In the genomic region with DNA sequence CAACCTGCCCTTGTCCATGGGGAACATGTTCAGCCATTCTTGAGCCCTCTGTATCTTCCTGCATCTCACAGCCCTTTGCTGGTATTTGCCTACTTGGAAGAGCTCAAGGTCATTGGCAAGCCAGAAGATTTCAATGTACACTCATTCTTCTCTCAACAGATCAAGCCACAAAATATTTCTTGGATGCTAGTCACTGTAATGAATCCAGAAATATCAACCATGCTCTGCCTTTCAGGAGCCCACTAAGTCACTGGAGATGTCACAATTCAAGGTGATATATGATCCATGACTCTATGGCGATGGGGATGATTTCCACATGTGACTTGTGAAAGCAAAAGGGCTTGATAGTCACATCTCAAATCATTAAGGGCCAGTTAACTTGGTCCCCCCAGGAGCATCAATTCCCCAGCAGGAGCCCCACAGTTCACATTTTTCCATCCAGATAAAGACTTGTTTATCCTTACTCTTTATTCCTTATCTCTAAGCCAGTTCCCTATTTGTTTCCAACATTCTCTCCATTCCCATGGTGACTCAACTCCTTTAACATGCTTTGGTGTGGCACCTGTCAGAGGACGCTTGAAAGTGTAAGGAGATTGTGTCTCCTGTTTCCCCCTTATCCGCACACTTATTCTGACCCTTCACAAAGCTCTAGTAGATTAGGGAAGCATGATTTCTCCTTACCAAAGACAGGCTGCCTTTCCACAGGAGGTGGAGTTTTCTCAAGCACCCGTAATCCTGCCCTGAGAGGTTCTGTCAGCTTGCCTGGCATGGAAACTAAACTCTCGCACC, we compare ENCODE assay signal across 15 cellular contexts. TPM values are rescaled to one million over a fixed set of nuclear protein-coding genes. Genes with fewer than 3 reads are reported as not detected.
DNase-seq lines count a peak whose midpoint lies in the region; ATAC-seq and TF ChIP-seq lines count a peak whose summit lies in the region.
"Had no signal": no experiment of that assay in that cellular context is flagged by ENCODE, and none has a peak within 500 bp of the region (broad histone marks: within the 10 kb centered on the region; RNA-seq: fewer than 3 reads in every experiment).

No MANE protein-coding gene starts in this region.

- H3K36me3 ChIP-seq in brain microvascular endothelial cell (replicated peaks) = peaks cover 13% of the 10 kb centered on the region
- peaks cover 0 to 2% of the 10 kb centered on the region in 2 donors for H3K36me3 ChIP-seq in lung (ENCODE audit: control insufficient read depth in 2 of 2, insufficient read depth in 2 of 2, low read length in 2 of 2)
- peaks cover 0 to 14% (median 12%) of the 10 kb centered on the region in 5 donors for H3K36me3 ChIP-seq in subcutaneous abdominal adipose tissue (ENCODE audit: control insufficient read depth in 5 of 5, insufficient read depth in 5 of 5, low read length in 5 of 5)

- TF ChIP-seq CTCF in brain microvascular endothelial cell (IDR thresholded peaks at IDR 0.05; ENCODE audit: low read depth, low read length, missing control alignments) (no peak), lung (IDR thresholded peaks at IDR 0.05; ENCODE audit: control extremely low read depth, extremely low read depth) (no peak)

- 55 to 75% methylated on average over 5 of the region's 5 CpGs for WGBS in lung, 2 donors

- no peak overlapping the region for H3K9ac ChIP-seq in subcutaneous abdominal adipose tissue (ENCODE audit: low read length in 5 of 5)

- H3K27ac ChIP-seq in brain microvascular endothelial cell = peak overlapping the region; percentile 48
- H3K27ac ChIP-seq in lung (ENCODE audit: low read depth in 1 of 2, low read length in 1 of 2) = peak overlapping the region in 1 of 2 donors; percentile 50
- H3K27ac ChIP-seq in subcutaneous abdominal adipose tissue (ENCODE audit: low read depth, low read length) = peak overlapping the region; percentile 11
- H3K27ac ChIP-seq: PC-9 had no signal

- peak; percentile 19 for ATAC-seq in lung (ENCODE audit: insufficient read depth, low FRiP score)
- ATAC-seq: stimulated activated effector memory CD8-positive, alpha-beta T cell treated with anti-CD3 and anti-CD28 coated beads, Interleukin-12 subunit alpha, Interleukin-12 subunit beta, amount 100 ng/mL, for 72 hours had no signal

- H3K4me3 ChIP-seq in brain microvascular endothelial cell (ENCODE audit: low read depth, low read length) (no peak overlapping the region), lung (no peak overlapping the region), subcutaneous abdominal adipose tissue (ENCODE audit: low read depth in 1 of 5, low read length in 5 of 5) (no peak overlapping the region)
- H3K4me3 ChIP-seq: PC-9 had no signal

- DNase-seq in GM04504 (ENCODE audit: low read depth) (peak; percentile 77), brain microvascular endothelial cell (peak; percentile 39), lung (ENCODE audit: low spot score) (no peak), inferior parietal cortex (ENCODE audit: extremely low spot score) (no peak), RPMI8226 (no peak), medulla oblongata (ENCODE audit: extremely low spot score) (no peak)
- DNase-seq in activated CD4-positive, alpha-beta T cell treated with anti-CD3 and anti-CD28 coated beads for 1 hour = no peak
- DNase-seq: activated CD4-positive, alpha-beta memory T cell treated with anti-CD3 and anti-CD28 coated beads for 36 hours; activated naive CD4-positive, alpha-beta T cell; cerebellar nuclear complex; foreskin melanocyte; NCI-H2107; PC-9 had no signal

- H3K9me3 ChIP-seq in lung (ENCODE audit: control insufficient read depth in 2 of 2, insufficient read depth in 1 of 2, low read length in 1 of 2) (no peaks in the 10 kb centered on the region), subcutaneous abdominal adipose tissue (ENCODE audit: control insufficient read depth in 5 of 5, low read length in 5 of 5) (no peaks in the 10 kb centered on the region)

- in situ Hi-C loops in brain microvascular endothelial cell (cut with HindIII; ENCODE audit: low pct_ligation_motif_present, low sequenced_read_pairs) = no loop called here

- no peaks in the 10 kb centered on the region for H3K27me3 ChIP-seq in brain microvascular endothelial cell (replicated peaks)
- H3K27me3 ChIP-seq in lung (ENCODE audit: control insufficient read depth, insufficient read depth) = no peaks in the 10 kb centered on the region
- H3K27me3 ChIP-seq in subcutaneous abdominal adipose tissue (ENCODE audit: control insufficient read depth in 5 of 5, insufficient read depth in 4 of 5, low read length in 5 of 5) = no peaks in the 10 kb centered on the region

- H3K4me1 ChIP-seq in lung (ENCODE audit: control insufficient read depth in 2 of 2, insufficient read depth in 2 of 2, low read length in 2 of 2) (peaks cover 5 to 10% of the 10 kb centered on the region in 2 donors), subcutaneous abdominal adipose tissue (ENCODE audit: control insufficient read depth in 5 of 5, insufficient read depth in 5 of 5, low read length in 5 of 5) (peaks cover 11 to 49% (median 38%) of the 10 kb centered on the region in 5 donors)

RNA-seq across cellular contexts. Expression of a gene that starts 15.8 kb away (rescaled TPM):
- total RNA-seq in lung = 100 to 1,000 TPM; 107 to 131 TPM
- polyA plus RNA-seq in lung = 10 to 100 TPM; 73.6 to 98.3 TPM
- total RNA-seq: activated CD4-positive, alpha-beta memory T cell treated with anti-CD3 and anti-CD28 coated beads for 36 hours had no signal

Comparison
In these comparisons a context has a peak if more than half of its experiments do, and no peak if none do; other contexts are left out.
1. DNase-seq: peak in GM04504 (single experiment) and brain microvascular endothelial cell (single experiment); none in lung (single experiment), inferior parietal cortex (single experiment), RPMI8226 (single experiment), medulla oblongata (single experiment) and activated CD4-positive, alpha-beta T cell treated with anti-CD3 and anti-CD28 coated beads for 1 hour (single experiment).